In genomic region chr12:29782821-29783772, GRCh38 we compare ENCODE assay signal across 8 cellular contexts. TPM values are rescaled to one million over a fixed set of nuclear protein-coding genes. Genes with fewer than 3 reads are reported as not detected.
DNase-seq lines count a peak whose midpoint lies in the region; ATAC-seq and TF ChIP-seq lines count a peak whose summit lies in the region.

No MANE protein-coding gene starts in this region.

- TF ChIP-seq POLR2A in Peyer's patch (IDR thresholded peaks at IDR 0.05) (no peak), vagina (IDR thresholded peaks at IDR 0.05) (no peak)

- H3K36me3 ChIP-seq in Peyer's patch (no peaks in the 10 kb centered on the region), muscle layer of colon (ENCODE audit: insufficient read depth, low read length) (no peaks in the 10 kb centered on the region), vagina (no peaks in the 10 kb centered on the region)

- H3K4me3 ChIP-seq in Peyer's patch (peak overlapping the region; percentile 29 to 60 (median 44)), epithelial cell of proximal tubule (ENCODE audit: low read depth, low read length) (peak overlapping the region; percentile 27), muscle layer of colon (ENCODE audit: low read depth in 1 of 2, low read length in 2 of 2) (peak overlapping the region; percentile 89), vagina (peak overlapping the region; percentile 65 to 83)

- no peaks in the 10 kb centered on the region for H3K4me1 ChIP-seq in Peyer's patch
- peaks cover 24% of the 10 kb centered on the region for H3K4me1 ChIP-seq in muscle layer of colon (ENCODE audit: insufficient read depth, low read length)
- peaks cover 11% of the 10 kb centered on the region for H3K4me1 ChIP-seq in vagina

- H3K27me3 ChIP-seq in Peyer's patch (no peaks in the 10 kb centered on the region), muscle layer of colon (ENCODE audit: control insufficient read depth in 1 of 2, insufficient read depth in 2 of 2, low read length in 2 of 2) (no peaks in the 10 kb centered on the region), vagina (no peaks in the 10 kb centered on the region)

- ATAC-seq in GM18868 (IDR thresholded peaks at IDR 0.05; ENCODE audit: unreplicated experiment) (peak; percentile 7), HG02763 (IDR thresholded peaks at IDR 0.05; ENCODE audit: unreplicated experiment) (peak; percentile 2), HG03039 (IDR thresholded peaks at IDR 0.05; ENCODE audit: unreplicated experiment) (no peak)

- H3K9me3 ChIP-seq in Peyer's patch (no peaks in the 10 kb centered on the region), muscle layer of colon (ENCODE audit: low read length) (no peaks in the 10 kb centered on the region), vagina (no peaks in the 10 kb centered on the region)

- intact Hi-C loops in vagina (cut with DNase I), result loop anchor here (10.0 kb wide), 1 partner anchor 48 kb away; no protein-coding TSS in a partner anchor

- DNase-seq in Peyer's patch (peak in 1 of 3 donors; percentile 51), epithelial cell of proximal tubule (ENCODE audit: low read depth) (no peak), vagina (ENCODE audit: extremely low spot score in 2 of 2) (no peak), KG1 (lab: John Stamatoyannopoulos, UW) (no peak)

- peak overlapping the region; percentile 54 for H3K9ac ChIP-seq in muscle layer of colon (ENCODE audit: low read length)

- TF ChIP-seq CTCF in Peyer's patch (IDR thresholded peaks at IDR 0.05) (no peak), epithelial cell of proximal tubule (conservative IDR thresholded peaks at IDR 0.05; ENCODE audit: low read depth, low read length) (no peak), vagina (IDR thresholded peaks at IDR 0.05) (no peak)

- H3K27ac ChIP-seq in Peyer's patch, result peak overlapping the region; percentile 46 to 81 (median 61)
- peak overlapping the region; percentile 83 for H3K27ac ChIP-seq in muscle layer of colon (ENCODE audit: low read depth, low read length)
- H3K27ac ChIP-seq in vagina, result peak overlapping the region; percentile 86

RNA-seq across cellular contexts. Expression of gene TMTC1, which starts 0.6 kb away (rescaled TPM):
- 10 to 100 TPM in 3 of 4 donors, 1 to 10 TPM in 1; 7.4 to 25.6 (median 15.4) TPM for total RNA-seq in Peyer's patch
- 0.40 and 0.43 TPM in 2 replicates for total RNA-seq in epithelial cell of proximal tubule
- total RNA-seq in vagina, result 63.8 TPM

Comparison
In these comparisons a context has a peak if more than half of its experiments do, and no peak if none do; other contexts are left out.
1. H3K4me3 ChIP-seq: peak in every context shown above with its lines; median percentile 89 in muscle layer of colon; 74 in vagina; 44 in Peyer's patch; 27 in epithelial cell of proximal tubule.